ENCODE assay signal across 8 cellular contexts in the genomic region with DNA sequence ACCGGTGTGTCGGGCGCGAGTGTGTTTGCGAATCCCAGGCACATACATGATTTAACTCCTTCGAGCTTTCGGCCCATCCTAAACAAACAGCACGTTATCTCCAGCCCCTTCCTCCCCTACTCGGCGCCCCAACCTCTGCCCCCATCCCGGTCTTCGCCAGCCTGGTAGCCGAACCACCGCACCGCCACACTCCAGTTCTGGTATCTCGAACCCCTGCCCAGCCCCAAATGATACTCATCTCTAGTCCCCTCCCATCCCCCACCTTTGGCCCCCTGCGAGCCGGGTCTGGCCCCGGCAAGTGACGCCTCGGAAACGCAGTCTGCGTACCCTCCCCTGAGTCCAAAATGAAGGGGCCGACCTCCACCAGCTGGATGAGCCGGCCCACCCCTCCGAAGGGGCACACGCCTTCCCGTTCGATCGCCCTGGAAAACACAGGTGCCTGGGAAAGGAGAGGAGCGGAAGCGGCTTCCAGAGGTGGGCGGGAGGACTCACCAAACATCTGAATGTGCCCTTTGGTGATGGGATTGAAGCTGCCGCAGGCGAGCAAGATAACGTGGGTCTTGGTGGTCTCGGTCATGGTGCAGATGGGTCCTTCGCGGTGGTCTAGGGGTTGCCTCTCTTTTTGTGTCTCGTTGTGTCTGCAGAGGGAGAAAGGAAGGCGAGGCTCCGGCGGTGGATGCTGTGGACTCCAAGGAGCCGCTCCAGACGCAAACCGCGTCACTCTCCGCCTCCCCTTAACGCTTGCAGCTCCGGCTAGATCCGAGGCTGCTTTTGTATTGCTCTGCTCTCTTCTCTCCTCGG. TPM values are rescaled to one million over a fixed set of nuclear protein-coding genes. Genes with fewer than 3 reads are reported as not detected.
A peak's percentile ranks its signal among the peaks of the same experiment; 100 is the strongest.
DNase-seq lines count a peak whose midpoint lies in the region; ATAC-seq and TF ChIP-seq lines count a peak whose summit lies in the region.

A gene (minus strand): TSS at position 690 of the 801 bp plus-strand sequence. CDS start 113 bp downstream, at position 577.

- no peak within 1 kb of the TSS for H3K27ac Mint-ChIP-seq in activated naive CD8-positive, alpha-beta T cell treated with anti-CD3 and anti-CD28 coated beads, Interleukin-2, amount 50 U/mL, for 24 hours

- H3K9me3 Mint-ChIP-seq in activated naive CD8-positive, alpha-beta T cell treated with anti-CD3 and anti-CD28 coated beads, Interleukin-2, amount 50 U/mL, for 24 hours = no peaks in the 10 kb centered on the region

- no peaks in the 10 kb centered on the region for H3K36me3 Mint-ChIP-seq in activated naive CD8-positive, alpha-beta T cell treated with anti-CD3 and anti-CD28 coated beads, Interleukin-2, amount 50 U/mL, for 24 hours (ENCODE audit: low read depth)

- no peaks in the 10 kb centered on the region for H3K36me3 ChIP-seq in hepatocyte (replicated peaks; ENCODE audit: insufficient read depth, low read depth)

- H3K79me2 ChIP-seq in hepatocyte = no peaks in the 10 kb centered on the region

- no peaks in the 10 kb centered on the region for H3K9me3 ChIP-seq in hepatocyte (ENCODE audit: low read depth)

- peak within 1 kb of the TSS; percentile 92 for H3K4me2 ChIP-seq in hepatocyte

- H3K27me3 ChIP-seq in hepatocyte = peaks cover 49% of the 10 kb centered on the region

- no peaks in the 10 kb centered on the region for H3K9me2 ChIP-seq in hepatocyte (replicated peaks; ENCODE audit: insufficient read depth)

- no peak within 1 kb of the TSS for H3K27ac ChIP-seq in hepatocyte

- peaks cover 24% of the 10 kb centered on the region for H3K4me1 Mint-ChIP-seq in activated naive CD8-positive, alpha-beta T cell treated with anti-CD3 and anti-CD28 coated beads, Interleukin-2, amount 50 U/mL, for 24 hours

- peaks cover 70% of the 10 kb centered on the region for H3K27me3 Mint-ChIP-seq in activated naive CD8-positive, alpha-beta T cell treated with anti-CD3 and anti-CD28 coated beads, Interleukin-2, amount 50 U/mL, for 24 hours

- H2AFZ ChIP-seq in hepatocyte = peak within 1 kb of the TSS; percentile 50

- no peaks in the 10 kb centered on the region for H4K20me1 ChIP-seq in hepatocyte (ENCODE audit: insufficient read depth, poor library complexity, severe bottlenecking)

- DNase-seq in Ammon's horn (ENCODE audit: low spot score) = peak; percentile 77
- no peak for DNase-seq in LNCaP clone FGC (ENCODE audit: low read depth)
- no peak for DNase-seq in activated naive CD8-positive, alpha-beta T cell treated with anti-CD3 and anti-CD28 coated beads, Interleukin-2, amount 50 U/mL, for 24 hours
- DNase-seq in hepatocyte (ENCODE audit: low spot score) = peak; percentile 55
- no peak for DNase-seq in retinal pigment epithelial cell (ENCODE audit: low read depth)
- no peak for DNase-seq in HuH-7.5 (ENCODE audit: low spot score)
- no peak for DNase-seq in effector CD8-positive, alpha-beta T cell (lab: John Stamatoyannopoulos, UW)

- no peak for ATAC-seq in activated naive CD8-positive, alpha-beta T cell treated with anti-CD3 and anti-CD28 coated beads, Interleukin-2, amount 50 U/mL, for 24 hours
- ATAC-seq in HG02798 (IDR thresholded peaks at IDR 0.05; ENCODE audit: poor library complexity, unreplicated experiment) = no peak

- peak within 1 kb of the TSS; percentile 68 for H3K4me3 Mint-ChIP-seq in activated naive CD8-positive, alpha-beta T cell treated with anti-CD3 and anti-CD28 coated beads, Interleukin-2, amount 50 U/mL, for 24 hours

- TF ChIP-seq CTCF in LNCaP clone FGC (IDR thresholded peaks at IDR 0.05; ENCODE audit: control insufficient read depth, extremely low read depth, insufficient read depth) = no peak
- no peak for TF ChIP-seq CTCF in hepatocyte (IDR thresholded peaks at IDR 0.05; ENCODE audit: poor library complexity)
- no peak for TF ChIP-seq CTCF in retinal pigment epithelial cell (conservative IDR thresholded peaks at IDR 0.05; ENCODE audit: low read depth, low read length)

- H3K4me1 ChIP-seq in hepatocyte (ENCODE audit: insufficient read depth) = peaks cover 14% of the 10 kb centered on the region

- under 1% methylated on average over 40 of the region's 52 CpGs for WGBS in hepatocyte (ENCODE audit: low lambda C conversion rate, missing lambda C conversion rate)

- peak within 1 kb of the TSS; percentile 46 for H3K4me3 ChIP-seq in LNCaP clone FGC (ENCODE audit: low read depth, low read length)
- peak within 1 kb of the TSS; percentile 59 for H3K4me3 ChIP-seq in hepatocyte
- peak within 1 kb of the TSS; percentile 42 for H3K4me3 ChIP-seq in retinal pigment epithelial cell (ENCODE audit: low read length)

RNA-seq across cellular contexts. Expression of the gene that starts here (rescaled TPM):
- total RNA-seq in hepatocyte = 0.88 and 1.00 TPM in 2 replicates
- polyA plus RNA-seq in hepatocyte = 0.66 and 0.99 TPM in 2 replicates

Comparison
In these comparisons a context has a peak if more than half of its experiments do, and no peak if none do; other contexts are left out.
1. Peak in DNase-seq, H3K4me3 ChIP-seq and H3K4me2 ChIP-seq in hepatocyte; RNA of the gene not detected or under 1 TPM.